ENCODE assay signal across 2 cellular contexts in genomic region chr10:36351159-36351558, GRCh38.
TF ChIP-seq lines count a peak whose summit lies in the region.

No MANE protein-coding gene starts in this region.

TF ChIP-seq in SK-N-SH treated with all-trans-retinoic acid at 6 μM for 48 hours, 23 proteins besides CTCF, POLR2A, EP300 and RAD21 (continued from another document):
- TF ChIP-seq CSRNP3 (CRISPR knock-in tag; IDR thresholded peaks at IDR 0.05) (no peak), SNAI2 (CRISPR knock-in tag; IDR thresholded peaks at IDR 0.05) (no peak), GLIS3 (CRISPR knock-in tag; IDR thresholded peaks at IDR 0.05) (no peak), ZNF8 (CRISPR knock-in tag; IDR thresholded peaks at IDR 0.05) (no peak), BACH2 (CRISPR knock-in tag; IDR thresholded peaks at IDR 0.05; ENCODE audit: borderline replicate concordance) (no peak), TSHZ2 (CRISPR knock-in tag; IDR thresholded peaks at IDR 0.05) (no peak), ZC3H10 (CRISPR knock-in tag; IDR thresholded peaks at IDR 0.05) (no peak), CSDC2 (CRISPR knock-in tag; IDR thresholded peaks at IDR 0.05) (no peak), ISL1 (CRISPR knock-in tag; IDR thresholded peaks at IDR 0.05) (no peak), ZNF565 (CRISPR knock-in tag; conservative IDR thresholded peaks at IDR 0.05; ENCODE audit: low read depth) (no peak), ARNTL (CRISPR knock-in tag; IDR thresholded peaks at IDR 0.05; ENCODE audit: borderline replicate concordance, low read depth) (no peak)

TF ChIP-seq in GM23338, 12 proteins besides CTCF, POLR2A, EP300 and RAD21 (continued from another document):
- TF ChIP-seq ZNF462 (CRISPR knock-in tag; IDR thresholded peaks at IDR 0.05): no peak
- no peak for TF ChIP-seq JUNB (IDR thresholded peaks at IDR 0.05; ENCODE audit: unreplicated experiment)
